In the genomic region with DNA sequence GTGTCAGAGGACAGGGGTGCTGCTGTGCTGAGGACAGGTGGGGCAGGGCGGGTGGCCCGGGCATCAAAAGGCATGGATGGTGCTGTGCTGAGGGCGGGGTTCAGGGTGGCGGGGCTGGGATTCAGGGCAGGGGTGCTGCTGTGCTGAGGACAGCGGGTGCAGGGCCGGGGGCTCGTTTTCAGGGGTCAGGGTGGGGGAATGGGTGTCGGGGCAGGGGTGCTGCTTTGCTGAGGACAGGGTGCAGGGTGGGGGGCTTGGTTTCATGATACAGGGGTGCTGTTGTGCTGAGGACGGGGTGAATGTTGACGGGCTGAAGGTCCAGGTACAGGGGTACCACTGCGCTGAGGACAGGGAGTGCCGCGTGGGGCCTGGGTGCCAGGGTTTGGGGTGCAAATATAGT, we compare ENCODE assay signal across 11 cellular contexts. TPM values are rescaled to one million over a fixed set of nuclear protein-coding genes. Genes with fewer than 3 reads are reported as not detected.
DNase-seq lines count a peak whose midpoint lies in the region; ATAC-seq, FAIRE-seq and TF ChIP-seq lines count a peak whose summit lies in the region.
"Not testable (repeated sequence)": the region's sequence is repeated elsewhere in the genome, so short reads cannot be mapped to it uniquely, and the experiment has no call there.
"Had no signal": no experiment of that assay in that cellular context is flagged by ENCODE, and none has a peak within 500 bp of the region (broad histone marks: within the 10 kb centered on the region; RNA-seq: fewer than 3 reads in every experiment).

No MANE protein-coding gene starts in this region.

- not testable (repeated sequence) for DNase-seq in GM12891 (ENCODE audit: insufficient read length, low spot score); activated CD4-positive, alpha-beta memory T cell treated with anti-CD3 and anti-CD28 coated beads, Interleukin-2, amount 10 ng/mL, durations not matched to agents 7 days and 5 days; activated T-helper 1 cell treated with anti-CD3 and anti-CD28 coated beads, Interleukin-12 subunit alpha, Interleukin-12 subunit beta, Interleukin-2, Interleukin-4 antibody, amounts not matched to agents 30 ng/mL and 10 ng/mL and 1 ng/mL, durations not matched to agents 14 hours and 24 hours and 36 hours (ENCODE audit: low spot score); activated naive CD8-positive, alpha-beta T cell treated with anti-CD3 and anti-CD28 coated beads for 36 hours; glutamatergic neuron; natural killer cell; urothelium cell line (ENCODE audit: low spot score)

- not testable (repeated sequence) for H3K36me3 Mint-ChIP-seq in T-helper 1 cell treated with Interleukin-12 subunit alpha and Interleukin-12 subunit beta and Interleukin-4 antibody, amounts not matched to agents 30 μg/mL and 1 μg/mL, for 36 hours (ENCODE audit: low read depth); activated CD4-positive, alpha-beta memory T cell treated with anti-CD3 and anti-CD28 coated beads, Interleukin-2, amount 10 ng/mL, durations not matched to agents 7 days and 5 days (ENCODE audit: low read depth); activated T-helper 1 cell treated with anti-CD3 and anti-CD28 coated beads, Interleukin-12 subunit alpha, Interleukin-12 subunit beta, Interleukin-2, Interleukin-4 antibody, amounts not matched to agents 30 ng/mL and 10 ng/mL and 1 ng/mL, durations not matched to agents 14 hours and 24 hours and 36 hours (ENCODE audit: low read depth); activated naive CD8-positive, alpha-beta T cell treated with anti-CD3 and anti-CD28 coated beads for 36 hours; glutamatergic neuron (ENCODE audit: unreplicated experiment); natural killer cell

- TF ChIP-seq POLR2A in GM12891 (IDR thresholded peaks at IDR 0.05; ENCODE audit: low read depth, low read length): not testable (repeated sequence)

- not testable (repeated sequence) for TF ChIP-seq CTCF in glutamatergic neuron (IDR thresholded peaks at IDR 0.05; ENCODE audit: partially characterized antibody, unreplicated experiment); natural killer cell (IDR thresholded peaks at IDR 0.05)

- H3K9me3 Mint-ChIP-seq in T-helper 1 cell treated with Interleukin-12 subunit alpha and Interleukin-12 subunit beta and Interleukin-4 antibody, amounts not matched to agents 30 μg/mL and 1 μg/mL, for 36 hours; activated CD4-positive, alpha-beta memory T cell treated with anti-CD3 and anti-CD28 coated beads, Interleukin-2, amount 10 ng/mL, durations not matched to agents 7 days and 5 days; activated T-helper 1 cell treated with anti-CD3 and anti-CD28 coated beads, Interleukin-12 subunit alpha, Interleukin-12 subunit beta, Interleukin-2, Interleukin-4 antibody, amounts not matched to agents 30 ng/mL and 10 ng/mL and 1 ng/mL, durations not matched to agents 14 hours and 24 hours and 36 hours; activated naive CD8-positive, alpha-beta T cell treated with anti-CD3 and anti-CD28 coated beads for 36 hours; glutamatergic neuron (ENCODE audit: unreplicated experiment); natural killer cell: not testable (repeated sequence)

- ATAC-seq in natural killer cell: not testable (repeated sequence)

- FAIRE-seq in GM12891 (lab: Jason Lieb, UNC) (peak; percentile 35), urothelium cell line (lab: Jason Lieb, UNC) (peak; percentile 70)

- CTCF ChIA-PET in activated CD4-positive, alpha-beta memory T cell treated with anti-CD3 and anti-CD28 coated beads, Interleukin-2, amount 10 ng/mL, durations not matched to agents 7 days and 5 days (lab: Charles Lee): not testable (repeated sequence)

- H3K27ac Mint-ChIP-seq in T-helper 1 cell treated with Interleukin-12 subunit alpha and Interleukin-12 subunit beta and Interleukin-4 antibody, amounts not matched to agents 30 μg/mL and 1 μg/mL, for 36 hours; activated CD4-positive, alpha-beta memory T cell treated with anti-CD3 and anti-CD28 coated beads, Interleukin-2, amount 10 ng/mL, durations not matched to agents 7 days and 5 days; activated T-helper 1 cell treated with anti-CD3 and anti-CD28 coated beads, Interleukin-12 subunit alpha, Interleukin-12 subunit beta, Interleukin-2, Interleukin-4 antibody, amounts not matched to agents 30 ng/mL and 10 ng/mL and 1 ng/mL, durations not matched to agents 14 hours and 24 hours and 36 hours; activated naive CD8-positive, alpha-beta T cell treated with anti-CD3 and anti-CD28 coated beads for 36 hours; natural killer cell: not testable (repeated sequence)
- peak overlapping the region; percentile 38 for H3K27ac Mint-ChIP-seq in glutamatergic neuron (ENCODE audit: unreplicated experiment)

- intact Hi-C loops in activated T-helper 1 cell treated with anti-CD3 and anti-CD28 coated beads, Interleukin-12 subunit alpha, Interleukin-12 subunit beta, Interleukin-2, Interleukin-4 antibody, amounts not matched to agents 30 ng/mL and 10 ng/mL and 1 ng/mL, durations not matched to agents 14 hours and 24 hours and 36 hours (cut with micrococcal nuclease); natural killer cell (cut with micrococcal nuclease): not testable (repeated sequence)

- POLR2A ChIA-PET in activated CD4-positive, alpha-beta memory T cell treated with anti-CD3 and anti-CD28 coated beads, Interleukin-2, amount 10 ng/mL, durations not matched to agents 7 days and 5 days (lab: Charles Lee): not testable (repeated sequence)

- peaks cover 13% of the 10 kb centered on the region for H3K27me3 Mint-ChIP-seq in T-helper 1 cell treated with Interleukin-12 subunit alpha and Interleukin-12 subunit beta and Interleukin-4 antibody, amounts not matched to agents 30 μg/mL and 1 μg/mL, for 36 hours (ENCODE audit: low read depth)
- not testable (repeated sequence) for H3K27me3 Mint-ChIP-seq in activated CD4-positive, alpha-beta memory T cell treated with anti-CD3 and anti-CD28 coated beads, Interleukin-2, amount 10 ng/mL, durations not matched to agents 7 days and 5 days; activated T-helper 1 cell treated with anti-CD3 and anti-CD28 coated beads, Interleukin-12 subunit alpha, Interleukin-12 subunit beta, Interleukin-2, Interleukin-4 antibody, amounts not matched to agents 30 ng/mL and 10 ng/mL and 1 ng/mL, durations not matched to agents 14 hours and 24 hours and 36 hours (ENCODE audit: insufficient read depth); activated naive CD8-positive, alpha-beta T cell treated with anti-CD3 and anti-CD28 coated beads for 36 hours; glutamatergic neuron (ENCODE audit: unreplicated experiment); natural killer cell (ENCODE audit: low read depth in 2 of 2)

- peak overlapping the region; percentile 71 for H3K4me3 Mint-ChIP-seq in T-helper 1 cell treated with Interleukin-12 subunit alpha and Interleukin-12 subunit beta and Interleukin-4 antibody, amounts not matched to agents 30 μg/mL and 1 μg/mL, for 36 hours
- peak overlapping the region; percentile 30 for H3K4me3 Mint-ChIP-seq in activated CD4-positive, alpha-beta memory T cell treated with anti-CD3 and anti-CD28 coated beads, Interleukin-2, amount 10 ng/mL, durations not matched to agents 7 days and 5 days
- H3K4me3 Mint-ChIP-seq in activated T-helper 1 cell treated with anti-CD3 and anti-CD28 coated beads, Interleukin-12 subunit alpha, Interleukin-12 subunit beta, Interleukin-2, Interleukin-4 antibody, amounts not matched to agents 30 ng/mL and 10 ng/mL and 1 ng/mL, durations not matched to agents 14 hours and 24 hours and 36 hours: peak overlapping the region; percentile 64
- H3K4me3 Mint-ChIP-seq in activated naive CD8-positive, alpha-beta T cell treated with anti-CD3 and anti-CD28 coated beads for 36 hours: peak overlapping the region; percentile 32
- peak overlapping the region; percentile 57 for H3K4me3 Mint-ChIP-seq in glutamatergic neuron (ENCODE audit: unreplicated experiment)
- peak overlapping the region; percentile 75 for H3K4me3 Mint-ChIP-seq in natural killer cell

- not testable (repeated sequence) for H3K4me1 Mint-ChIP-seq in T-helper 1 cell treated with Interleukin-12 subunit alpha and Interleukin-12 subunit beta and Interleukin-4 antibody, amounts not matched to agents 30 μg/mL and 1 μg/mL, for 36 hours (ENCODE audit: low read depth); activated CD4-positive, alpha-beta memory T cell treated with anti-CD3 and anti-CD28 coated beads, Interleukin-2, amount 10 ng/mL, durations not matched to agents 7 days and 5 days; activated T-helper 1 cell treated with anti-CD3 and anti-CD28 coated beads, Interleukin-12 subunit alpha, Interleukin-12 subunit beta, Interleukin-2, Interleukin-4 antibody, amounts not matched to agents 30 ng/mL and 10 ng/mL and 1 ng/mL, durations not matched to agents 14 hours and 24 hours and 36 hours (ENCODE audit: low read depth); activated naive CD8-positive, alpha-beta T cell treated with anti-CD3 and anti-CD28 coated beads for 36 hours; natural killer cell
- peaks cover 14% of the 10 kb centered on the region for H3K4me1 Mint-ChIP-seq in glutamatergic neuron (ENCODE audit: low read depth, unreplicated experiment)

RNA-seq across cellular contexts. Expression of gene PROP1, which starts 50.9 kb away (rescaled TPM):
- not detected for polyA plus RNA-seq in GM12891 (2012; ENCODE audit: low read depth, missing spikeins)
- total RNA-seq in activated CD4-positive, alpha-beta memory T cell treated with anti-CD3 and anti-CD28 coated beads, Interleukin-2, amount 10 ng/mL, durations not matched to agents 7 days and 5 days: not detected
- total RNA-seq in activated T-helper 1 cell treated with anti-CD3 and anti-CD28 coated beads, Interleukin-12 subunit alpha, Interleukin-12 subunit beta, Interleukin-2, Interleukin-4 antibody, amounts not matched to agents 30 ng/mL and 10 ng/mL and 1 ng/mL, durations not matched to agents 14 hours and 24 hours and 36 hours: not detected in 2 replicates
- not detected for total RNA-seq in activated naive CD8-positive, alpha-beta T cell treated with anti-CD3 and anti-CD28 coated beads for 36 hours
- total RNA-seq in glutamatergic neuron (ENCODE audit: unreplicated experiment) (not detected), natural killer cell (not detected)
- total RNA-seq: K562, LHCN-M2, OCI-LY7 had no signal
- polyA plus RNA-seq: K562 had no signal
